Comparison of ENCODE assay signal across 34 cellular contexts in the genomic region with DNA sequence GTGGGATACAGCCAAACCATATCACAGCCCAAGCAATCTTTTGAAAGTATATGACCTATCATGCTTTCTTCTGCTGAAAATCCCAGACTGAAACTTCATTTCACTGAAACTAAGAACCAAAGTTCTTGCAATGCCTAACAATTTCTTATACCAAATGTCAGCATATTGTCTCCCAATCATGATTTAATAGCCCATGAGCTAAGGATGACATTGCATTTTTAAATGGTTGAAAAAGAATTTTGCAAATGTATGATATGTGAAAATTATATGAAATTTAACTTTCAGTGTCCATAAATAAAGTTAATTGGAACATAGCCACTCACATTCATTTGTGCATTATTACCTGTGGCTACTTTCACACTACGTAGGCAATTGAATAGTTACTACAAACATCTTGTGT.
"Had no signal": no experiment of that assay in that cellular context is flagged by ENCODE, and none has a peak within 500 bp of the region (broad histone marks: within the 10 kb centered on the region; RNA-seq: fewer than 3 reads in every experiment).

No MANE protein-coding gene starts in this region.

- H3K27me3 Mint-ChIP-seq: progenitor cell of endocrine pancreas; stimulated activated memory B cell treated with anti-CD40 and anti-IgM and Interleukin-4, amounts not matched to agents 10 μg/mL and 1 μg/mL and 100 μg/mL, for 72 hours; stimulated activated naive CD8-positive, alpha-beta T cell treated with anti-CD3 and anti-CD28 coated beads, Interleukin-15, amount 100 ng/mL, for 72 hours had no signal

- H2AFZ ChIP-seq: neural progenitor cell, parathyroid adenoma had no signal

- H3K27me3 ChIP-seq: neural progenitor cell, neutrophil, ovary, spleen, suprapubic skin, thyroid gland, tibial nerve, upper lobe of left lung, vagina had no signal

- H3K36me3 ChIP-seq: neural progenitor cell, neutrophil, ovary, spleen, suprapubic skin, thoracic aorta, thyroid gland, tibial nerve, upper lobe of left lung, vagina had no signal

- H3K4me3 ChIP-seq: neural progenitor cell, ovary, psoas muscle, skin epidermis, smooth muscle cell, spleen, suprapubic skin, thoracic aorta, thyroid gland, tibial nerve, upper lobe of left lung, vagina had no signal

- H3K4me2 ChIP-seq: neural progenitor cell, smooth muscle cell had no signal

- H3K36me3 Mint-ChIP-seq: naive thymus-derived CD4-positive, alpha-beta T cell; natural killer cell; neural progenitor cell; stimulated activated memory B cell treated with anti-CD40 and anti-IgM and Interleukin-4, amounts not matched to agents 10 μg/mL and 1 μg/mL and 100 μg/mL, for 72 hours had no signal

- FAIRE-seq: urothelium cell line had no signal

- ATAC-seq: naive thymus-derived CD4-positive, alpha-beta T cell; natural killer cell; psoas muscle; right cardiac atrium; sciatic nerve; stimulated activated memory B cell treated with anti-CD40 and anti-IgM and Interleukin-4, amounts not matched to agents 10 μg/mL and 1 μg/mL and 100 μg/mL, for 72 hours; stimulated activated naive CD8-positive, alpha-beta T cell treated with anti-CD3 and anti-CD28 coated beads, Interleukin-15, amount 100 ng/mL, for 72 hours; stimulated activated naive CD8-positive, alpha-beta T cell treated with anti-CD3 and anti-CD28 coated beads, Interleukin-15, Interleukin-2, amounts not matched to agents 100 U/mL and 50 U/mL, for 24 hours had no signal

- H3K4me1 Mint-ChIP-seq: naive thymus-derived CD4-positive, alpha-beta T cell; natural killer cell; neural progenitor cell; stimulated activated memory B cell treated with anti-CD40 and anti-IgM and Interleukin-4, amounts not matched to agents 10 μg/mL and 1 μg/mL and 100 μg/mL, for 72 hours; stimulated activated naive CD8-positive, alpha-beta T cell treated with anti-CD3 and anti-CD28 coated beads, Interleukin-15, amount 100 ng/mL, for 72 hours had no signal

- H3K9ac ChIP-seq: neural progenitor cell, parathyroid adenoma had no signal

- H3K4me1 ChIP-seq: neural progenitor cell, parathyroid adenoma, psoas muscle, suprapubic skin, thyroid gland, tibial nerve, upper lobe of left lung, vagina had no signal

- H3K27ac ChIP-seq: neural progenitor cell, neutrophil, ovary, parathyroid adenoma, psoas muscle, skin epidermis, suprapubic skin, thoracic aorta, thyroid gland, tibial nerve, upper lobe of left lung, vagina had no signal

- DNase-seq: naive thymus-derived CD4-positive, alpha-beta T cell; natural killer cell; nucleus accumbens; ovary; posterior cingulate gyrus; psoas muscle; right cardiac atrium; spleen; stimulated activated CD4-positive, alpha-beta T cell treated with anti-CD3 and anti-CD28 coated beads, Interleukin-12 subunit alpha, Interleukin-12 subunit beta, amount 100 ng/mL, for 4 hours; stimulated activated CD4-positive, alpha-beta T cell treated with anti-CD3 and anti-CD28 coated beads, Interleukin-1b, Interleukin-23, amount 100 ng/mL, for 48 hours; stimulated activated CD4-positive, alpha-beta T cell treated with anti-CD3 and anti-CD28 coated beads, Interleukin-4, amount 100 ng/mL, for 1 hour; stimulated activated CD4-positive, alpha-beta T cell treated with anti-CD3 and anti-CD28 coated beads, Interleukin-4, amount 100 ng/mL, for 4 hours; stimulated activated CD8-positive, alpha-beta memory T cell treated with anti-CD3 and anti-CD28 coated beads, Interleukin-4, amount 100 ng/mL, for 48 hours; stimulated activated naive CD4-positive, alpha-beta T cell; stimulated activated naive CD8-positive, alpha-beta T cell treated with anti-CD3 and anti-CD28 coated beads, Interleukin-15, amount 100 ng/mL, for 72 hours; stimulated activated naive CD8-positive, alpha-beta T cell treated with anti-CD3 and anti-CD28 coated beads, Interleukin-15, Interleukin-2, amounts not matched to agents 100 U/mL and 50 U/mL, for 24 hours; substantia nigra; thyroid gland; trophoblast cell; upper lobe of left lung had no signal

- H3K27ac Mint-ChIP-seq: naive thymus-derived CD4-positive, alpha-beta T cell; natural killer cell; nephron; neural progenitor cell; progenitor cell of endocrine pancreas; stimulated activated memory B cell treated with anti-CD40 and anti-IgM and Interleukin-4, amounts not matched to agents 10 μg/mL and 1 μg/mL and 100 μg/mL, for 72 hours had no signal

- H3K79me2 ChIP-seq: parathyroid adenoma had no signal

- H3K9me3 Mint-ChIP-seq: natural killer cell had no signal

- H3K4me3 Mint-ChIP-seq: naive thymus-derived CD4-positive, alpha-beta T cell; natural killer cell; nephron; neural progenitor cell; stimulated activated memory B cell treated with anti-CD40 and anti-IgM and Interleukin-4, amounts not matched to agents 10 μg/mL and 1 μg/mL and 100 μg/mL, for 72 hours; stimulated activated naive CD8-positive, alpha-beta T cell treated with anti-CD3 and anti-CD28 coated beads, Interleukin-15, amount 100 ng/mL, for 72 hours had no signal

- H3K9me3 ChIP-seq: neutrophil, ovary, suprapubic skin, thoracic aorta, thyroid gland, vagina had no signal
